In genomic region chr3:157447026-157447694, GRCh38 we compare ENCODE assay signal across 9 cellular contexts. TPM values are rescaled to one million over a fixed set of nuclear protein-coding genes. Genes with fewer than 3 reads are reported as not detected.
DNase-seq lines count a peak whose midpoint lies in the region; ATAC-seq, FAIRE-seq and TF ChIP-seq lines count a peak whose summit lies in the region.
"Had no signal": no experiment of that assay in that cellular context is flagged by ENCODE, and none has a peak within 500 bp of the region (broad histone marks: within the 10 kb centered on the region; RNA-seq: fewer than 3 reads in every experiment).

No MANE protein-coding gene starts in this region.

- H3K4me3 ChIP-seq in astrocyte (ENCODE audit: insufficient read depth, low read depth, low read length) = no peak overlapping the region

- no peak overlapping the region for H3K27ac ChIP-seq in astrocyte (ENCODE audit: low read depth, low read length)

- H3K27ac Mint-ChIP-seq in astrocyte (ENCODE audit: unreplicated experiment) = no peak overlapping the region

- H3K9me3 Mint-ChIP-seq in astrocyte (ENCODE audit: unreplicated experiment) = no peaks in the 10 kb centered on the region

- peaks cover 3% of the 10 kb centered on the region for H4K20me1 ChIP-seq in astrocyte (ENCODE audit: insufficient read depth, low read length)

- no peaks in the 10 kb centered on the region for H3K27me3 Mint-ChIP-seq in astrocyte (ENCODE audit: low read depth, unreplicated experiment)

- no peak overlapping the region for H3K9ac ChIP-seq in astrocyte (ENCODE audit: low read length)

- no peaks in the 10 kb centered on the region for H3K4me1 Mint-ChIP-seq in astrocyte (ENCODE audit: low read depth, unreplicated experiment)

- peaks cover 4% of the 10 kb centered on the region for H3K36me3 ChIP-seq in astrocyte (ENCODE audit: insufficient read depth, low read length)

- H3K79me2 ChIP-seq in astrocyte (ENCODE audit: insufficient read depth, low read length) = no peaks in the 10 kb centered on the region

- no peaks in the 10 kb centered on the region for H3K36me3 Mint-ChIP-seq in astrocyte (ENCODE audit: low read depth, unreplicated experiment)

- no peak overlapping the region for H3K4me2 ChIP-seq in astrocyte (ENCODE audit: low read length)

- TF ChIP-seq CTCF in LNCAP (IDR thresholded peaks at IDR 0.05) = peak; percentile 93
- peak; percentile 71 for TF ChIP-seq CTCF in astrocyte (IDR thresholded peaks at IDR 0.05; ENCODE audit: insufficient read depth, low read depth, low read length)

- peak; percentile 57 for DNase-seq in COLO829 (ENCODE audit: low spot score)
- DNase-seq in astrocyte (ENCODE audit: low read depth) = peak; percentile 39
- peak; percentile 54 for DNase-seq in medulla oblongata (ENCODE audit: extremely low spot score)
- no peak for DNase-seq in 8988T
- DNase-seq in NCI-H1930 (lab: John Stamatoyannopoulos, UW) = no peak

- no peaks in the 10 kb centered on the region for H3K4me1 ChIP-seq in astrocyte (ENCODE audit: insufficient read depth, low read length)

- H3K4me3 Mint-ChIP-seq in astrocyte (ENCODE audit: unreplicated experiment) = no peak overlapping the region

- no peak overlapping the region for H2AFZ ChIP-seq in astrocyte (ENCODE audit: low read depth, low read length)

- FAIRE-seq in astrocyte (lab: Jason Lieb, UNC) = peak; percentile 9

- no peaks in the 10 kb centered on the region for H3K27me3 ChIP-seq in astrocyte (ENCODE audit: insufficient read depth, low read length)

- ATAC-seq in HG02588 (IDR thresholded peaks at IDR 0.05; ENCODE audit: unreplicated experiment) (no peak), HG03045 (IDR thresholded peaks at IDR 0.05; ENCODE audit: unreplicated experiment) (no peak)

- no peaks in the 10 kb centered on the region for H3K9me3 ChIP-seq in astrocyte (ENCODE audit: insufficient read depth, low read depth, low read length)

RNA-seq across cellular contexts. Expression of gene PTX3, which starts 10.5 kb away (rescaled TPM):
- 3.0 and 4.7 TPM in 2 replicates for total RNA-seq in astrocyte
- total RNA-seq: T-helper 2 cell treated with Interferon-gamma antibody and Interleukin-4, amounts not matched to agents 100 ng/mL and 5 ng/mL, for 36 hours had no signal

RNA-seq across cellular contexts. Expression of gene VEPH1, which starts 56.1 kb away (rescaled TPM):
- total RNA-seq in astrocyte = 9.3 and 9.4 TPM in 2 replicates
- total RNA-seq: T-helper 2 cell treated with Interferon-gamma antibody and Interleukin-4, amounts not matched to agents 100 ng/mL and 5 ng/mL, for 36 hours had no signal

Comparison
In these comparisons a context has a peak if more than half of its experiments do, and no peak if none do; other contexts are left out.
1. DNase-seq: peak in COLO829 (single experiment), astrocyte (single experiment) and medulla oblongata (single experiment); none in 8988T (single experiment) and NCI-H1930 (0 of 2).